In the genomic region with DNA sequence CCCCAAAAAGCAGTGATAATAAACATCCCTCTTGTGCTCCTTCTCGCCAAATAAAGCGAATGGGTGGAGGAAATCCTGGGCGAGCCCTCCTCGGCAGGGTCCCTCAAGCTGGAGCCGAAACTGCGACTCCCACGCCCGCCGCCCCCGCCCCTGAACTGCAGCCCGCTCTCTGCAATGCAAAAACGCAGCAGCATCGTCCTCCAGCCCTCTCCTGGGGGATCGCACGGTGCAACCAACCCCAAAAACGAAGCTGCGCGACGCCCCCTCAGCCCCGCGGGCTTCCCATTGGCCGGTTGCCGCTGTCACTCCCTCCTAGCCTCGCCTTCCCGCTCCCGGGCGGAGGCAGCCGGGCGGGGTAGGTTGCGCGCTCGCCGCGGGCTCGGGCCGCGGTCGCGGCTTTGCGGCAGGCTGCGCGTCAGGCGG, we compare ENCODE assay signal across 8 cellular contexts. TPM values are rescaled to one million over a fixed set of nuclear protein-coding genes. Genes with fewer than 3 reads are reported as not detected.
DNase-seq lines count a peak whose midpoint lies in the region; ATAC-seq and TF ChIP-seq lines count a peak whose summit lies in the region.

A gene with protein sequence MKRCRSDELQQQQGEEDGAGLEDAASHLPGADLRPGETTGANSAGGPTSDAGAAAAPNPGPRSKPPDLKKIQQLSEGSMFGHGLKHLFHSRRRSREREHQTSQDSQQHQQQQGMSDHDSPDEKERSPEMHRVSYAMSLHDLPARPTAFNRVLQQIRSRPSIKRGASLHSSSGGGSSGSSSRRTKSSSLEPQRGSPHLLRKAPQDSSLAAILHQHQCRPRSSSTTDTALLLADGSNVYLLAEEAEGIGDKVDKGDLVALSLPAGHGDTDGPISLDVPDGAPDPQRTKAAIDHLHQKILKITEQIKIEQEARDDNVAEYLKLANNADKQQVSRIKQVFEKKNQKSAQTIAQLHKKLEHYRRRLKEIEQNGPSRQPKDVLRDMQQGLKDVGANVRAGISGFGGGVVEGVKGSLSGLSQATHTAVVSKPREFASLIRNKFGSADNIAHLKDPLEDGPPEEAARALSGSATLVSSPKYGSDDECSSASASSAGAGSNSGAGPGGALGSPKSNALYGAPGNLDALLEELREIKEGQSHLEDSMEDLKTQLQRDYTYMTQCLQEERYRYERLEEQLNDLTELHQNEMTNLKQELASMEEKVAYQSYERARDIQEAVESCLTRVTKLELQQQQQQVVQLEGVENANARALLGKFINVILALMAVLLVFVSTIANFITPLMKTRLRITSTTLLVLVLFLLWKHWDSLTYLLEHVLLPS (plus strand): TSS at position 363 of the 423 bp plus-strand sequence. CDS start 619 bp downstream, outside the sequence.

- intact Hi-C loops in activated T-helper 2 cell treated with anti-CD3 and anti-CD28 coated beads, Interferon-gamma antibody, Interleukin-2, Interleukin-4, amounts not matched to agents 10 μg/mL and 5 μg/mL and 100 μg/mL, durations not matched to agents 14 hours and 24 hours and 36 hours (cut with micrococcal nuclease): loop anchor here (1.0 to 2.0 kb wide), 3 partner anchors 16 to 28 kb away; a partner anchor contains a TSS

- no peak for TF ChIP-seq CTCF in fibroblast of mammary gland (conservative IDR thresholded peaks at IDR 0.05; ENCODE audit: control insufficient read depth, insufficient read depth, low read depth, low read length)

- peak within 1 kb of the TSS; percentile 97 for H3K4me3 Mint-ChIP-seq in activated T-helper 2 cell treated with anti-CD3 and anti-CD28 coated beads, Interferon-gamma antibody, Interleukin-2, Interleukin-4, amounts not matched to agents 10 μg/mL and 5 μg/mL and 100 μg/mL, durations not matched to agents 14 hours and 24 hours and 36 hours (ENCODE audit: low read depth)
- H3K4me3 Mint-ChIP-seq in naive B cell: peak within 1 kb of the TSS; percentile 84 to 100 (median 93)

- H3K36me3 Mint-ChIP-seq in activated T-helper 2 cell treated with anti-CD3 and anti-CD28 coated beads, Interferon-gamma antibody, Interleukin-2, Interleukin-4, amounts not matched to agents 10 μg/mL and 5 μg/mL and 100 μg/mL, durations not matched to agents 14 hours and 24 hours and 36 hours (ENCODE audit: low read depth): no peaks in the 10 kb centered on the region
- no peaks in the 10 kb centered on the region for H3K36me3 Mint-ChIP-seq in naive B cell

- H3K27me3 Mint-ChIP-seq in activated T-helper 2 cell treated with anti-CD3 and anti-CD28 coated beads, Interferon-gamma antibody, Interleukin-2, Interleukin-4, amounts not matched to agents 10 μg/mL and 5 μg/mL and 100 μg/mL, durations not matched to agents 14 hours and 24 hours and 36 hours (ENCODE audit: low read depth): peaks cover 30% of the 10 kb centered on the region
- peaks cover 18 to 30% (median 28%) of the 10 kb centered on the region in 3 donors for H3K27me3 Mint-ChIP-seq in naive B cell

- H3K4me1 Mint-ChIP-seq in activated T-helper 2 cell treated with anti-CD3 and anti-CD28 coated beads, Interferon-gamma antibody, Interleukin-2, Interleukin-4, amounts not matched to agents 10 μg/mL and 5 μg/mL and 100 μg/mL, durations not matched to agents 14 hours and 24 hours and 36 hours (ENCODE audit: low read depth): peaks cover 39% of the 10 kb centered on the region
- H3K4me1 Mint-ChIP-seq in naive B cell: peaks cover 20 to 31% (median 28%) of the 10 kb centered on the region in 3 donors

- ATAC-seq in GM21381 (IDR thresholded peaks at IDR 0.05; ENCODE audit: unreplicated experiment): peak; percentile 70
- peak; percentile 75 to 77 for ATAC-seq in naive B cell (ENCODE audit: low read depth in 2 of 2)

- no peaks in the 10 kb centered on the region for H3K9me3 Mint-ChIP-seq in activated T-helper 2 cell treated with anti-CD3 and anti-CD28 coated beads, Interferon-gamma antibody, Interleukin-2, Interleukin-4, amounts not matched to agents 10 μg/mL and 5 μg/mL and 100 μg/mL, durations not matched to agents 14 hours and 24 hours and 36 hours
- H3K9me3 Mint-ChIP-seq in naive B cell: no peaks in the 10 kb centered on the region

- H3K4me3 ChIP-seq in fibroblast of mammary gland (ENCODE audit: control insufficient read depth, low read depth, low read length): peak within 1 kb of the TSS; percentile 68

- DNase-seq in Ammon's horn (ENCODE audit: low spot score) (peak; percentile 97), M059J (ENCODE audit: low read depth) (peak; percentile 82), fibroblast of mammary gland (ENCODE audit: low read depth) (peak; percentile 84), naive B cell (peak; percentile 73)
- peak; percentile 75 for DNase-seq in activated T-helper 2 cell treated with anti-CD3 and anti-CD28 coated beads, Interferon-gamma antibody, Interleukin-2, Interleukin-4, amounts not matched to agents 10 μg/mL and 5 μg/mL and 100 μg/mL, durations not matched to agents 14 hours and 24 hours and 36 hours (ENCODE audit: low spot score)
- peak; percentile 73 to 80 for DNase-seq in stimulated activated CD8-positive, alpha-beta memory T cell treated with anti-CD3 and anti-CD28 coated beads, Interleukin-7, amount 100 ng/mL, for 48 hours (ENCODE audit: extremely low read depth in 1 of 2, low read depth in 1 of 2)

- TF ChIP-seq POLR2A in Raji (IDR thresholded peaks at IDR 0.05; ENCODE audit: insufficient read depth, low read depth, low read length): peak; percentile 62

- peak within 1 kb of the TSS; percentile 85 for H3K27ac Mint-ChIP-seq in activated T-helper 2 cell treated with anti-CD3 and anti-CD28 coated beads, Interferon-gamma antibody, Interleukin-2, Interleukin-4, amounts not matched to agents 10 μg/mL and 5 μg/mL and 100 μg/mL, durations not matched to agents 14 hours and 24 hours and 36 hours
- peak within 1 kb of the TSS in 3 of 6 donors; percentile 69 to 89 (median 89) for H3K27ac Mint-ChIP-seq in naive B cell

RNA-seq across cellular contexts. Expression of the gene that starts here (rescaled TPM):
- total RNA-seq in M059J (2014; rRNA removed; shearing (Covaris generic)): 0.69 and 2.7 TPM in 2 replicates
- 13.4 and 14.0 TPM in 2 replicates for total RNA-seq in activated T-helper 2 cell treated with anti-CD3 and anti-CD28 coated beads, Interferon-gamma antibody, Interleukin-2, Interleukin-4, amounts not matched to agents 10 μg/mL and 5 μg/mL and 100 μg/mL, durations not matched to agents 14 hours and 24 hours and 36 hours
- polyA plus RNA-seq in naive B cell (ENCODE audit: low read depth in 6 of 6): under 1 TPM in 5 of 6 donors, not detected in 1; 0.12 to 0.77 (median 0.50) TPM

Comparison
In these comparisons a context has a peak if more than half of its experiments do, and no peak if none do; other contexts are left out.
1. Peak in every context shown above with its lines: DNase-seq, ATAC-seq and H3K4me3 ChIP-seq.
2. Peak in DNase-seq and ATAC-seq in naive B cell; RNA of the gene not detected or under 1 TPM.